ENCODE assay signal across 15 cellular contexts in genomic region chr15:59237854-59238252, GRCh38. TPM values are rescaled to one million over a fixed set of nuclear protein-coding genes. Genes with fewer than 3 reads are reported as not detected.
DNase-seq lines count a peak whose midpoint lies in the region; ATAC-seq and TF ChIP-seq lines count a peak whose summit lies in the region.
"Had no signal": no experiment of that assay in that cellular context is flagged by ENCODE, and none has a peak within 500 bp of the region (broad histone marks: within the 10 kb centered on the region; RNA-seq: fewer than 3 reads in every experiment).

No MANE protein-coding gene starts in this region.

- H3K36me3 Mint-ChIP-seq in activated CD8-positive, alpha-beta T cell treated with anti-CD3 and anti-CD28 coated beads, Interleukin-2, amount 10 ng/mL, durations not matched to agents 7 days and 5 days (ENCODE audit: low read depth), result peaks cover 20% of the 10 kb centered on the region
- H3K36me3 Mint-ChIP-seq: CD4-positive, CD25-positive, alpha-beta regulatory T cell had no signal

- DNase-seq in GM12864 (ENCODE audit: low read depth), result peak; percentile 60
- DNase-seq in T1000 (lab: John Stamatoyannopoulos, UW), result no peak
- no peak for DNase-seq in GDM1 (lab: John Stamatoyannopoulos, UW)
- no peak for DNase-seq in activated CD8-positive, alpha-beta memory T cell treated with anti-CD3 and anti-CD28 coated beads, Interleukin-2, amount 50 U/mL, for 4 hours
- DNase-seq in activated CD8-positive, alpha-beta T cell treated with anti-CD3 and anti-CD28 coated beads, Interleukin-2, amount 10 ng/mL, durations not matched to agents 7 days and 5 days, result no peak
- DNase-seq: CD4-positive, CD25-positive, alpha-beta regulatory T cell; NCI-H1417; psoas muscle; stimulated activated CD8-positive, alpha-beta memory T cell treated with anti-CD3 and anti-CD28 coated beads, Interleukin-4, amount 100 ng/mL, for 48 hours had no signal

- H3K27ac ChIP-seq in SU-DHL-6 (ENCODE audit: low read depth, low read length), result peak overlapping the region; percentile 39; the same call in 1 of the 2 replicates
- H3K27ac ChIP-seq: psoas muscle had no signal

- peaks cover 4% of the 10 kb centered on the region for H3K27me3 Mint-ChIP-seq in activated CD8-positive, alpha-beta T cell treated with anti-CD3 and anti-CD28 coated beads, Interleukin-2, amount 10 ng/mL, durations not matched to agents 7 days and 5 days (ENCODE audit: low read depth)
- H3K27me3 Mint-ChIP-seq: dendritic cell treated with granulocyte-macrophage colony-stimulating factor and Interleukin-4, amounts not matched to agents 40 ng/mL and 50 ng/mL, for 4 days had no signal

- CTCF ChIA-PET in activated CD8-positive, alpha-beta T cell treated with anti-CD3 and anti-CD28 coated beads, Interleukin-2, amount 10 ng/mL, durations not matched to agents 7 days and 5 days (lab: Charles Lee), result interaction anchor here (1.3 kb wide), 1 partner anchor 9 kb away, joined by 5 read pairs; no protein-coding TSS in a partner anchor

- no peaks in the 10 kb centered on the region for H3K27me3 ChIP-seq in SU-DHL-6 (ENCODE audit: low read length)

- no peaks in the 10 kb centered on the region for H3K9me2 ChIP-seq in SU-DHL-6 (replicated peaks; ENCODE audit: insufficient read depth, low read length)

- H3K9me3 Mint-ChIP-seq in activated CD8-positive, alpha-beta T cell treated with anti-CD3 and anti-CD28 coated beads, Interleukin-2, amount 10 ng/mL, durations not matched to agents 7 days and 5 days (ENCODE audit: insufficient read depth), result no peaks in the 10 kb centered on the region
- H3K9me3 Mint-ChIP-seq: activated T-helper 1 cell treated with anti-CD3 and anti-CD28 coated beads, Interleukin-12 subunit alpha, Interleukin-12 subunit beta, Interleukin-2, Interleukin-4 antibody, amounts not matched to agents 30 ng/mL and 10 ng/mL and 1 ng/mL, durations not matched to agents 14 hours and 24 hours and 36 hours; dendritic cell treated with granulocyte-macrophage colony-stimulating factor and Interleukin-4, amounts not matched to agents 40 ng/mL and 50 ng/mL, for 4 days; T-helper 1 cell treated with Interleukin-12 subunit alpha and Interleukin-12 subunit beta and Interleukin-4 antibody, amounts not matched to agents 30 μg/mL and 1 μg/mL, for 36 hours had no signal

- no peaks in the 10 kb centered on the region for H3K9me3 ChIP-seq in SU-DHL-6 (ENCODE audit: insufficient read depth, low read length)
- H3K9me3 ChIP-seq: psoas muscle had no signal

- TF ChIP-seq CTCF in GM12864 (IDR thresholded peaks at IDR 0.05; ENCODE audit: low read depth, low read length, missing control alignments) (no peak), SU-DHL-6 (IDR thresholded peaks at IDR 0.05; ENCODE audit: insufficient read depth, low read length, poor library complexity, severe bottlenecking) (no peak)

- no peak overlapping the region for H3K9ac ChIP-seq in SU-DHL-6 (ENCODE audit: low read length)

- peaks cover 57% of the 10 kb centered on the region for H3K36me3 ChIP-seq in SU-DHL-6 (ENCODE audit: low read length)

- H3K4me1 Mint-ChIP-seq in activated CD8-positive, alpha-beta T cell treated with anti-CD3 and anti-CD28 coated beads, Interleukin-2, amount 10 ng/mL, durations not matched to agents 7 days and 5 days (ENCODE audit: low read depth), result peaks cover 14% of the 10 kb centered on the region

- H3K27ac Mint-ChIP-seq in activated CD8-positive, alpha-beta T cell treated with anti-CD3 and anti-CD28 coated beads, Interleukin-2, amount 10 ng/mL, durations not matched to agents 7 days and 5 days, result no peak overlapping the region
- H3K27ac Mint-ChIP-seq: activated T-helper 1 cell treated with anti-CD3 and anti-CD28 coated beads, Interleukin-12 subunit alpha, Interleukin-12 subunit beta, Interleukin-2, Interleukin-4 antibody, amounts not matched to agents 30 ng/mL and 10 ng/mL and 1 ng/mL, durations not matched to agents 14 hours and 24 hours and 36 hours; CD4-positive, CD25-positive, alpha-beta regulatory T cell; dendritic cell treated with granulocyte-macrophage colony-stimulating factor and Interleukin-4, amounts not matched to agents 40 ng/mL and 50 ng/mL, for 4 days; T-helper 1 cell treated with Interleukin-12 subunit alpha and Interleukin-12 subunit beta and Interleukin-4 antibody, amounts not matched to agents 30 μg/mL and 1 μg/mL, for 36 hours had no signal

- POLR2A ChIA-PET in activated CD8-positive, alpha-beta T cell treated with anti-CD3 and anti-CD28 coated beads, Interleukin-2, amount 10 ng/mL, durations not matched to agents 7 days and 5 days (lab: Charles Lee), result no interaction called here

- peaks cover 18% of the 10 kb centered on the region for H4K20me1 ChIP-seq in SU-DHL-6 (ENCODE audit: low read depth, low read length)

- H2AFZ ChIP-seq in SU-DHL-6 (ENCODE audit: low read depth, low read length, severe bottlenecking), result no peak overlapping the region

- H3K4me3 ChIP-seq in GM12864 (ENCODE audit: low read depth, low read length) (peak overlapping the region; percentile 35; the same call in 1 of the 2 replicates), SU-DHL-6 (ENCODE audit: insufficient read depth, low read length, poor library complexity, severe bottlenecking) (no peak overlapping the region)
- H3K4me3 ChIP-seq: psoas muscle had no signal

- H3K79me2 ChIP-seq in SU-DHL-6 (ENCODE audit: insufficient read depth, low read length), result peaks cover 61% of the 10 kb centered on the region

- no peak overlapping the region for H3K4me2 ChIP-seq in SU-DHL-6 (ENCODE audit: low read depth, low read length, poor library complexity, severe bottlenecking)

- ATAC-seq in GM21381 (IDR thresholded peaks at IDR 0.05; ENCODE audit: unreplicated experiment) (peak; percentile 59), HG03196 (IDR thresholded peaks at IDR 0.05; ENCODE audit: unreplicated experiment) (peak; percentile 45)
- ATAC-seq in activated CD8-positive, alpha-beta T cell treated with anti-CD3 and anti-CD28 coated beads, Interleukin-2, amount 10 ng/mL, durations not matched to agents 7 days and 5 days, result no peak

- H3K4me3 Mint-ChIP-seq in activated CD8-positive, alpha-beta T cell treated with anti-CD3 and anti-CD28 coated beads, Interleukin-2, amount 10 ng/mL, durations not matched to agents 7 days and 5 days, result no peak overlapping the region
- H3K4me3 Mint-ChIP-seq: activated T-helper 1 cell treated with anti-CD3 and anti-CD28 coated beads, Interleukin-12 subunit alpha, Interleukin-12 subunit beta, Interleukin-2, Interleukin-4 antibody, amounts not matched to agents 30 ng/mL and 10 ng/mL and 1 ng/mL, durations not matched to agents 14 hours and 24 hours and 36 hours; CD4-positive, CD25-positive, alpha-beta regulatory T cell; dendritic cell treated with granulocyte-macrophage colony-stimulating factor and Interleukin-4, amounts not matched to agents 40 ng/mL and 50 ng/mL, for 4 days; T-helper 1 cell treated with Interleukin-12 subunit alpha and Interleukin-12 subunit beta and Interleukin-4 antibody, amounts not matched to agents 30 μg/mL and 1 μg/mL, for 36 hours had no signal

- peaks cover 54% of the 10 kb centered on the region for H3F3A ChIP-seq in SU-DHL-6 (ENCODE audit: insufficient read depth)

RNA-seq across cellular contexts. Expression of gene LDHAL6B, which starts 31.2 kb away (rescaled TPM):
- total RNA-seq in activated CD8-positive, alpha-beta T cell treated with anti-CD3 and anti-CD28 coated beads, Interleukin-2, amount 10 ng/mL, durations not matched to agents 7 days and 5 days, result not detected
- total RNA-seq: activated T-helper 1 cell treated with anti-CD3 and anti-CD28 coated beads, Interleukin-12 subunit alpha, Interleukin-12 subunit beta, Interleukin-2, Interleukin-4 antibody, amounts not matched to agents 30 ng/mL and 10 ng/mL and 1 ng/mL, durations not matched to agents 14 hours and 24 hours and 36 hours; CD4-positive, CD25-positive, alpha-beta regulatory T cell; psoas muscle had no signal
